18 cellular contexts compared by ENCODE assay signal in the genomic region with DNA sequence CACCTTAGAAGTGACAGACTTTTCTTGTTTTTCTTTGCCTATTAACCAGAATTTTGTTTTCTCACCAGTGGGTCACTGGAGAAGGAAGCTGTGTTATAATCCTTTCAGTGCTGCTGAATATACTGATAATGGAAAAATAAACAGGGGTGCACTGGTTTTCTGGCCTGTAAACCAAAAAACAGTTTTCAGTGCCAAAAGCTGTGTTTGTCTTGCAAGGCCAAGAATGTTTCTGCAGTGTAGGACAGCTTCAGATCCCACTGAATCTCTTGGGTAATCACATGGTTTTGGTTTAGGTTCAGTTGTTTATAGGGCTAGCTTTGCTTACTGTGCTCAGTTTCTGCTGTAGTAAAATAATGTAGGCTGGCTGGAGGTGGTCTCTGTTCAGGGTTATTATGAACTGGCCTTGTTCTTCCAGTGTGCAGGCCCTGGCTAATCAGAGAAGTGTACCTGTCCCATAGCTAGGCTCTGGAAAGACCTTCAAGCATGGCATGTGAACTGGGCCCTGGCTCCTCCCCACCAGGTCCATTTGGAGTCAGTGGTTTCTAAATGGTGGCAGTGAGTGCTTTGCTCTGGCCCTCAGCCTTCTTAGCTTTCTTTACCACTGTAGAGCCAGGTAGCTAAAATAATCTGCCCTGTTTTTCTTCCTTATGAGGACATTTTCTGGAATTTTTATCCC. TPM values are rescaled to one million over a fixed set of nuclear protein-coding genes. Genes with fewer than 3 reads are reported as not detected.
DNase-seq lines count a peak whose midpoint lies in the region; ATAC-seq, FAIRE-seq and TF ChIP-seq lines count a peak whose summit lies in the region.
"Had no signal": no experiment of that assay in that cellular context is flagged by ENCODE, and none has a peak within 500 bp of the region (broad histone marks: within the 10 kb centered on the region; RNA-seq: fewer than 3 reads in every experiment).

No MANE protein-coding gene starts in this region.

- H3K9me3 ChIP-seq in A673 (ENCODE audit: low read depth, low read length, poor library complexity, severe bottlenecking), result no peaks in the 10 kb centered on the region
- H3K9me3 ChIP-seq in pancreas, result no peaks in the 10 kb centered on the region
- no peaks in the 10 kb centered on the region for H3K9me3 ChIP-seq in tibial nerve

- POLR2A ChIA-PET in A673 (lab: Charles Lee; ENCODE audit: low non-redundant PET), result interaction anchor here (0.7 kb wide), 1 partner anchor 42 kb away, joined by 3 read pairs; no protein-coding TSS in a partner anchor

- intact Hi-C loops in A673 (cut with micrococcal nuclease; ENCODE audit: unreplicated experiment) (no loop called here), pancreas (cut with DNase I) (no loop called here)

- DNase-seq in A673 (ENCODE audit: low spot score) (no peak), fibroblast of the aortic adventitia (ENCODE audit: low read depth) (peak; percentile 57), pancreas (no peak), NOMO-1 treated with DMSO at 0.1 percent for 48 hours (lab: John Stamatoyannopoulos, UW; ENCODE audit: unreplicated experiment) (no peak), tibial nerve (ENCODE audit: low spot score in 2 of 2) (no peak)
- DNase-seq in effector CD8-positive, alpha-beta T cell (lab: John Stamatoyannopoulos, UW), result no peak
- DNase-seq: activated CD8-positive, alpha-beta T cell treated with anti-CD3 and anti-CD28 coated beads for 36 hours; anterior cingulate cortex; effector CD4-positive, alpha-beta T cell; H9; kidney; stimulated activated CD4-positive, alpha-beta T cell treated with anti-CD3 and anti-CD28 coated beads, Interleukin-2, amount 100 ng/mL, for 24 hours had no signal

- no peak for TF ChIP-seq POLR2A in tibial nerve (IDR thresholded peaks at IDR 0.05)

- H3K27ac ChIP-seq in A673 (ENCODE audit: low read depth, low read length, poor library complexity, severe bottlenecking), result peak overlapping the region; percentile 27
- peak overlapping the region; percentile 78 for H3K27ac ChIP-seq in VCaP
- H3K27ac ChIP-seq in pancreas, result peak overlapping the region in 3 of 4 donors; percentile 12 to 63 (median 61)
- H3K27ac ChIP-seq in tibial nerve, result peak overlapping the region in 2 of 4 donors; percentile 5 to 37
- H3K27ac ChIP-seq: SK-N-MC had no signal

- CTCF ChIA-PET in A673 (lab: Charles Lee), result no interaction called here

- no peak for TF ChIP-seq EP300 in tibial nerve (IDR thresholded peaks at IDR 0.05)

- no peak for FAIRE-seq in pancreas (lab: Jason Lieb, UNC)
- FAIRE-seq: D721Med, GM18507, kidney had no signal

- H3K4me1 ChIP-seq in A673 (ENCODE audit: insufficient read depth, low read length, poor library complexity, severe bottlenecking) (peaks cover 38% of the 10 kb centered on the region), pancreas (peaks cover 17 to 24% (median 18%) of the 10 kb centered on the region in 3 donors), tibial nerve (peaks cover 0 to 63% (median 7%) of the 10 kb centered on the region in 4 donors)

- H3K4me3 ChIP-seq in A673 (ENCODE audit: low read depth, low read length, poor library complexity, severe bottlenecking) (no peak overlapping the region), fibroblast of the aortic adventitia (ENCODE audit: low read depth, low read length) (no peak overlapping the region), pancreas (no peak overlapping the region), tibial nerve (no peak overlapping the region)
- H3K4me3 ChIP-seq: SK-N-MC had no signal

- no TSS peak for BruUV-seq in A673 (replicated peaks; lab: Mats Ljungman, UMichigan)

- H3K36me3 ChIP-seq in A673 (ENCODE audit: insufficient read depth, low read length, poor library complexity, severe bottlenecking) (no peaks in the 10 kb centered on the region), pancreas (no peaks in the 10 kb centered on the region), tibial nerve (no peaks in the 10 kb centered on the region)

- TF ChIP-seq CTCF in A673 (conservative IDR thresholded peaks at IDR 0.05; ENCODE audit: low read depth, low read length) (no peak), VCaP (conservative IDR thresholded peaks at IDR 0.05) (no peak), fibroblast of the aortic adventitia (IDR thresholded peaks at IDR 0.05; ENCODE audit: insufficient read depth, low read length) (no peak), pancreas (IDR thresholded peaks at IDR 0.05) (no peak), tibial nerve (IDR thresholded peaks at IDR 0.05) (no peak)

- H3K27me3 ChIP-seq in A673 (replicated peaks; ENCODE audit: insufficient read depth, low read depth, low read length, poor library complexity), result no peaks in the 10 kb centered on the region
- H3K27me3 ChIP-seq in pancreas, result no peaks in the 10 kb centered on the region
- no peaks in the 10 kb centered on the region for H3K27me3 ChIP-seq in tibial nerve

- ATAC-seq in pancreas, result peak; percentile 36 to 74 (median 60)
- ATAC-seq in GM21360 (IDR thresholded peaks at IDR 0.05; ENCODE audit: unreplicated experiment), result no peak
- ATAC-seq: activated CD8-positive, alpha-beta T cell treated with anti-CD3 and anti-CD28 coated beads for 36 hours; activated T-helper 17 cell treated with anti-CD3 and anti-CD28 coated beads, Interleukin-2, amount 50 U/mL, for 72 hours had no signal

RNA-seq across cellular contexts. Expression of a gene that starts 18.7 kb away (rescaled TPM):
- total RNA-seq in A673 (2021) (69.8 and 80.7 TPM in 2 replicates), fibroblast of the aortic adventitia (ENCODE audit: low replicate concordance) (20.6 and 26.2 TPM in 2 replicates), pancreas (10 to 100 TPM; 14.7 to 27.6 (median 19.2) TPM), tibial nerve (100 to 1,000 TPM in 1 of 4 donors, 10 to 100 TPM in 3; 49.4 to 108 (median 64.3) TPM)
- polyA plus RNA-seq in pancreas, result 10 to 100 TPM; 20.1 to 31.3 TPM
